ENCODE assay signal across 16 cellular contexts in genomic region chr14:33019346-33019745, GRCh38.
"Had no signal": no experiment of that assay in that cellular context is flagged by ENCODE, and none has a peak within 500 bp of the region (broad histone marks: within the 10 kb centered on the region; RNA-seq: fewer than 3 reads in every experiment).

No MANE protein-coding gene starts in this region.

- H3K4me1 ChIP-seq: foreskin keratinocyte, left ventricle myocardium inferior, lower lobe of right lung, neural progenitor cell had no signal

- H3K27ac ChIP-seq: foreskin keratinocyte, left ventricle myocardium inferior, lower lobe of right lung, neural progenitor cell, ovary had no signal

- H3K27me3 ChIP-seq: neural progenitor cell, ovary had no signal

- H2AFZ ChIP-seq: neural progenitor cell had no signal

- H3K9ac ChIP-seq: neural progenitor cell had no signal

- ATAC-seq: foreskin keratinocyte; lower lobe of right lung; natural killer cell treated with Interleukin-12 subunit alpha and Interleukin-12 subunit beta and Interleukin-15 and Interleukin-18, amount 100 ng/mL, for 72 hours; right cardiac atrium had no signal

- H3K36me3 ChIP-seq: left ventricle myocardium inferior, lower lobe of right lung, neural progenitor cell, ovary had no signal

- H3K9me3 ChIP-seq: left ventricle myocardium inferior, lower lobe of right lung, ovary had no signal

- DNase-seq: effector CD4-positive, alpha-beta T cell; endodermal cell; erythroblast; foreskin keratinocyte; immature natural killer cell; left ventricle myocardium inferior; lower lobe of right lung; nucleus accumbens; ovary; right cardiac atrium; small intestine; stimulated activated CD4-positive, alpha-beta T cell treated with anti-CD3 and anti-CD28 coated beads, Interleukin-12 subunit alpha, Interleukin-12 subunit beta, amount 100 ng/mL, for 4 hours; stimulated activated naive CD4-positive, alpha-beta T cell treated with Interleukin-2 at 50 U/mL for 16 hours; trophoblast cell had no signal

- H3K4me3 ChIP-seq: left ventricle myocardium inferior, lower lobe of right lung, neural progenitor cell, ovary had no signal

- H3K4me2 ChIP-seq: neural progenitor cell had no signal
